3 cellular contexts compared by ENCODE assay signal in the genomic region with DNA sequence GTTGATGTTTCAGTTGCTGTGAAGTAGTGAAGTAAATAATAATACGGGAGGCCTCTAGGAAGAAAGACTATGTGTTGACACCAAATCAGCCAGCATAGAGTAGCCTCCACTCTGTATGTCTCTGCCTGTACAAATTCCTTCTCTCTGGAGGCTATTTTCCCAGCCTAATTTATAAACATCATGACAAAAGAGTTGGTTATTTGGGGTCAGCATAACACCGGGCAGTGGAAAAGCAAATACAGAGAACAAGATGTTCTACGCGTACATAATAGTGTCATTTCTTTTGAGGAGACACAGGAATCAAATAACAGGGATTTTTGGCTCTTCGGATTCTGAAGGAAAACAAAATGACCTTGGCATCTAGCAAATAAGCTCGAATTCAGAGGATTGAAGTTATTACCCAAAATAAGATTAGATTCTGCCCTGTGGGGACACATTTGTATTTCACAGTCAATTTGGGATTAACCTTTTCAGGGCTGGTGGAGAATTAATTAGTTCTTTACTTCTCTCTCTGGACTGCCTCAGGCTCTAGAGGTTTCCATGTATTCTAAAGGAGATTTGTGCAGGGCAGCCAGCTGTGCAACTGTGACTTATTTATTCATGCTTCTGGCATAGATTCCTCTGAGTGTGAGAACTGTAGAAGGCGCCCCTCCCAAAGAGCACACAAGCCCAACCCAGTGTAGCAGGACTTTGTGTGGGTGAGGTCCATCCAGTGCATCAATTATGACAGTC.
TF ChIP-seq lines count a peak whose summit lies in the region.

No MANE protein-coding gene starts in this region.

TF ChIP-seq in liver, 16 proteins besides CTCF, POLR2A, EP300 and RAD21:
- TF ChIP-seq FOXA2 (IDR thresholded peaks at IDR 0.05): no peak
- TF ChIP-seq, protein P1, sequence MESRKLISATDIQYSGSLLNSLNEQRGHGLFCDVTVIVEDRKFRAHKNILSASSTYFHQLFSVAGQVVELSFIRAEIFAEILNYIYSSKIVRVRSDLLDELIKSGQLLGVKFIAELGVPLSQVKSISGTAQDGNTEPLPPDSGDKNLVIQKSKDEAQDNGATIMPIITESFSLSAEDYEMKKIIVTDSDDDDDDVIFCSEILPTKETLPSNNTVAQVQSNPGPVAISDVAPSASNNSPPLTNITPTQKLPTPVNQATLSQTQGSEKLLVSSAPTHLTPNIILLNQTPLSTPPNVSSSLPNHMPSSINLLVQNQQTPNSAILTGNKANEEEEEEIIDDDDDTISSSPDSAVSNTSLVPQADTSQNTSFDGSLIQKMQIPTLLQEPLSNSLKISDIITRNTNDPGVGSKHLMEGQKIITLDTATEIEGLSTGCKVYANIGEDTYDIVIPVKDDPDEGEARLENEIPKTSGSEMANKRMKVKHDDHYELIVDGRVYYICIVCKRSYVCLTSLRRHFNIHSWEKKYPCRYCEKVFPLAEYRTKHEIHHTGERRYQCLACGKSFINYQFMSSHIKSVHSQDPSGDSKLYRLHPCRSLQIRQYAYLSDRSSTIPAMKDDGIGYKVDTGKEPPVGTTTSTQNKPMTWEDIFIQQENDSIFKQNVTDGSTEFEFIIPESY (IDR thresholded peaks at IDR 0.05): no peak
- TF ChIP-seq, protein P2, sequence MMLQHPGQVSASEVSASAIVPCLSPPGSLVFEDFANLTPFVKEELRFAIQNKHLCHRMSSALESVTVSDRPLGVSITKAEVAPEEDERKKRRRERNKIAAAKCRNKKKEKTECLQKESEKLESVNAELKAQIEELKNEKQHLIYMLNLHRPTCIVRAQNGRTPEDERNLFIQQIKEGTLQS (IDR thresholded peaks at IDR 0.05): no peak
- TF ChIP-seq SP1 (IDR thresholded peaks at IDR 0.05): peak; percentile 79
- no peak for TF ChIP-seq YY1 (IDR thresholded peaks at IDR 0.05)
- peak; percentile 50 for TF ChIP-seq NR2F2 (IDR thresholded peaks at IDR 0.05)
- TF ChIP-seq HNF4A (conservative IDR thresholded peaks at IDR 0.05): peak in 1 of 2 donors; percentile 10
- TF ChIP-seq TAF1 (conservative IDR thresholded peaks at IDR 0.05): no peak
- no peak for TF ChIP-seq GABPA (IDR thresholded peaks at IDR 0.05 in 1 of 2, conservative IDR thresholded peaks at IDR 0.05 in 1 of 2)
- no peak for TF ChIP-seq FOXA1 (IDR thresholded peaks at IDR 0.05)
- TF ChIP-seq, protein P3, sequence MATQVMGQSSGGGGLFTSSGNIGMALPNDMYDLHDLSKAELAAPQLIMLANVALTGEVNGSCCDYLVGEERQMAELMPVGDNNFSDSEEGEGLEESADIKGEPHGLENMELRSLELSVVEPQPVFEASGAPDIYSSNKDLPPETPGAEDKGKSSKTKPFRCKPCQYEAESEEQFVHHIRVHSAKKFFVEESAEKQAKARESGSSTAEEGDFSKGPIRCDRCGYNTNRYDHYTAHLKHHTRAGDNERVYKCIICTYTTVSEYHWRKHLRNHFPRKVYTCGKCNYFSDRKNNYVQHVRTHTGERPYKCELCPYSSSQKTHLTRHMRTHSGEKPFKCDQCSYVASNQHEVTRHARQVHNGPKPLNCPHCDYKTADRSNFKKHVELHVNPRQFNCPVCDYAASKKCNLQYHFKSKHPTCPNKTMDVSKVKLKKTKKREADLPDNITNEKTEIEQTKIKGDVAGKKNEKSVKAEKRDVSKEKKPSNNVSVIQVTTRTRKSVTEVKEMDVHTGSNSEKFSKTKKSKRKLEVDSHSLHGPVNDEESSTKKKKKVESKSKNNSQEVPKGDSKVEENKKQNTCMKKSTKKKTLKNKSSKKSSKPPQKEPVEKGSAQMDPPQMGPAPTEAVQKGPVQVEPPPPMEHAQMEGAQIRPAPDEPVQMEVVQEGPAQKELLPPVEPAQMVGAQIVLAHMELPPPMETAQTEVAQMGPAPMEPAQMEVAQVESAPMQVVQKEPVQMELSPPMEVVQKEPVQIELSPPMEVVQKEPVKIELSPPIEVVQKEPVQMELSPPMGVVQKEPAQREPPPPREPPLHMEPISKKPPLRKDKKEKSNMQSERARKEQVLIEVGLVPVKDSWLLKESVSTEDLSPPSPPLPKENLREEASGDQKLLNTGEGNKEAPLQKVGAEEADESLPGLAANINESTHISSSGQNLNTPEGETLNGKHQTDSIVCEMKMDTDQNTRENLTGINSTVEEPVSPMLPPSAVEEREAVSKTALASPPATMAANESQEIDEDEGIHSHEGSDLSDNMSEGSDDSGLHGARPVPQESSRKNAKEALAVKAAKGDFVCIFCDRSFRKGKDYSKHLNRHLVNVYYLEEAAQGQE (IDR thresholded peaks at IDR 0.05): no peak
- peak; percentile 64 to 69 for TF ChIP-seq RXRA (IDR thresholded peaks at IDR 0.05)
- TF ChIP-seq JUND (IDR thresholded peaks at IDR 0.05): no peak
- no peak for TF ChIP-seq EGR1 (IDR thresholded peaks at IDR 0.05; ENCODE audit: low read depth in 2 of 2)
- TF ChIP-seq, protein P4, sequence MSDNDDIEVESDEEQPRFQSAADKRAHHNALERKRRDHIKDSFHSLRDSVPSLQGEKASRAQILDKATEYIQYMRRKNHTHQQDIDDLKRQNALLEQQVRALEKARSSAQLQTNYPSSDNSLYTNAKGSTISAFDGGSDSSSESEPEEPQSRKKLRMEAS (IDR thresholded peaks at IDR 0.05): no peak
- no peak for TF ChIP-seq HNF4G (IDR thresholded peaks at IDR 0.05)

TF ChIP-seq in HepG2, 621 proteins besides CTCF, POLR2A, EP300 and RAD21 (continues in another document):
- TF ChIP-seq MED8 (CRISPR knock-in tag; IDR thresholded peaks at IDR 0.05; ENCODE audit: insufficient replicate concordance): no peak
- no peak for TF ChIP-seq NFKBIZ (CRISPR knock-in tag; IDR thresholded peaks at IDR 0.05)
- TF ChIP-seq ZNF75D (CRISPR knock-in tag; IDR thresholded peaks at IDR 0.05; ENCODE audit: borderline replicate concordance): no peak
- no peak for TF ChIP-seq ZNF343 (CRISPR knock-in tag; IDR thresholded peaks at IDR 0.05)
- no peak for TF ChIP-seq KLF11 (CRISPR knock-in tag; IDR thresholded peaks at IDR 0.05)
- TF ChIP-seq, protein P5, sequence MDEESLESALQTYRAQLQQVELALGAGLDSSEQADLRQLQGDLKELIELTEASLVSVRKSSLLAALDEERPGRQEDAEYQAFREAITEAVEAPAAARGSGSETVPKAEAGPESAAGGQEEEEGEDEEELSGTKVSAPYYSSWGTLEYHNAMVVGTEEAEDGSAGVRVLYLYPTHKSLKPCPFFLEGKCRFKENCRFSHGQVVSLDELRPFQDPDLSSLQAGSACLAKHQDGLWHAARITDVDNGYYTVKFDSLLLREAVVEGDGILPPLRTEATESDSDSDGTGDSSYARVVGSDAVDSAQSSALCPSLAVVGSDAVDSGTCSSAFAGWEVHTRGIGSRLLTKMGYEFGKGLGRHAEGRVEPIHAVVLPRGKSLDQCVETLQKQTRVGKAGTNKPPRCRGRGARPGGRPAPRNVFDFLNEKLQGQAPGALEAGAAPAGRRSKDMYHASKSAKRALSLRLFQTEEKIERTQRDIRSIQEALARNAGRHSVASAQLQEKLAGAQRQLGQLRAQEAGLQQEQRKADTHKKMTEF (CRISPR knock-in tag; IDR thresholded peaks at IDR 0.05): no peak
- TF ChIP-seq, protein P6, sequence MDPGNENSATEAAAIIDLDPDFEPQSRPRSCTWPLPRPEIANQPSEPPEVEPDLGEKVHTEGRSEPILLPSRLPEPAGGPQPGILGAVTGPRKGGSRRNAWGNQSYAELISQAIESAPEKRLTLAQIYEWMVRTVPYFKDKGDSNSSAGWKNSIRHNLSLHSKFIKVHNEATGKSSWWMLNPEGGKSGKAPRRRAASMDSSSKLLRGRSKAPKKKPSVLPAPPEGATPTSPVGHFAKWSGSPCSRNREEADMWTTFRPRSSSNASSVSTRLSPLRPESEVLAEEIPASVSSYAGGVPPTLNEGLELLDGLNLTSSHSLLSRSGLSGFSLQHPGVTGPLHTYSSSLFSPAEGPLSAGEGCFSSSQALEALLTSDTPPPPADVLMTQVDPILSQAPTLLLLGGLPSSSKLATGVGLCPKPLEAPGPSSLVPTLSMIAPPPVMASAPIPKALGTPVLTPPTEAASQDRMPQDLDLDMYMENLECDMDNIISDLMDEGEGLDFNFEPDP (CRISPR knock-in tag; conservative IDR thresholded peaks at IDR 0.05): no peak
- no peak for TF ChIP-seq LCORL (IDR thresholded peaks at IDR 0.05)
- TF ChIP-seq LCORL (CRISPR knock-in tag; IDR thresholded peaks at IDR 0.05): no peak
- no peak for TF ChIP-seq ZNF724P (CRISPR knock-in tag; IDR thresholded peaks at IDR 0.05; ENCODE audit: borderline replicate concordance)
- no peak for TF ChIP-seq PLRG1 (conservative IDR thresholded peaks at IDR 0.05)
- TF ChIP-seq, protein P7, sequence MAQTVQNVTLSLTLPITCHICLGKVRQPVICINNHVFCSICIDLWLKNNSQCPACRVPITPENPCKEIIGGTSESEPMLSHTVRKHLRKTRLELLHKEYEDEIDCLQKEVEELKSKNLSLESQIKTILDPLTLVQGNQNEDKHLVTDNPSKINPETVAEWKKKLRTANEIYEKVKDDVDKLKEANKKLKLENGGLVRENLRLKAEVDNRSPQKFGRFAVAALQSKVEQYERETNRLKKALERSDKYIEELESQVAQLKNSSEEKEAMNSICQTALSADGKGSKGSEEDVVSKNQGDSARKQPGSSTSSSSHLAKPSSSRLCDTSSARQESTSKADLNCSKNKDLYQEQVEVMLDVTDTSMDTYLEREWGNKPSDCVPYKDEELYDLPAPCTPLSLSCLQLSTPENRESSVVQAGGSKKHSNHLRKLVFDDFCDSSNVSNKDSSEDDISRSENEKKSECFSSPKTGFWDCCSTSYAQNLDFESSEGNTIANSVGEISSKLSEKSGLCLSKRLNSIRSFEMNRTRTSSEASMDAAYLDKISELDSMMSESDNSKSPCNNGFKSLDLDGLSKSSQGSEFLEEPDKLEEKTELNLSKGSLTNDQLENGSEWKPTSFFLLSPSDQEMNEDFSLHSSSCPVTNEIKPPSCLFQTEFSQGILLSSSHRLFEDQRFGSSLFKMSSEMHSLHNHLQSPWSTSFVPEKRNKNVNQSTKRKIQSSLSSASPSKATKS (CRISPR knock-in tag; IDR thresholded peaks at IDR 0.05): no peak

TF ChIP-seq in GM23338, 12 proteins besides CTCF, POLR2A, EP300 and RAD21 (continues in another document):
- TF ChIP-seq, protein P8, sequence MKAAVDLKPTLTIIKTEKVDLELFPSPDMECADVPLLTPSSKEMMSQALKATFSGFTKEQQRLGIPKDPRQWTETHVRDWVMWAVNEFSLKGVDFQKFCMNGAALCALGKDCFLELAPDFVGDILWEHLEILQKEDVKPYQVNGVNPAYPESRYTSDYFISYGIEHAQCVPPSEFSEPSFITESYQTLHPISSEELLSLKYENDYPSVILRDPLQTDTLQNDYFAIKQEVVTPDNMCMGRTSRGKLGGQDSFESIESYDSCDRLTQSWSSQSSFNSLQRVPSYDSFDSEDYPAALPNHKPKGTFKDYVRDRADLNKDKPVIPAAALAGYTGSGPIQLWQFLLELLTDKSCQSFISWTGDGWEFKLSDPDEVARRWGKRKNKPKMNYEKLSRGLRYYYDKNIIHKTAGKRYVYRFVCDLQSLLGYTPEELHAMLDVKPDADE (IDR thresholded peaks at IDR 0.05): no peak
- TF ChIP-seq POLR2AphosphoS5 (IDR thresholded peaks at IDR 0.05; ENCODE audit: low read depth) (no peak), EZH2phosphoT487 (IDR thresholded peaks at IDR 0.05; ENCODE audit: unreplicated experiment) (no peak), ZNF114 (CRISPR knock-in tag; IDR thresholded peaks at IDR 0.05) (no peak), NANOG (IDR thresholded peaks at IDR 0.05; ENCODE audit: borderline replicate concordance) (no peak), ZNF331 (CRISPR knock-in tag; IDR thresholded peaks at IDR 0.05; ENCODE audit: low read depth) (no peak), STAT1 (IDR thresholded peaks at IDR 0.05; ENCODE audit: unreplicated experiment) (no peak), EZH2 (IDR thresholded peaks at IDR 0.05; ENCODE audit: low read depth, unreplicated experiment) (no peak), CREB1 (CRISPR knock-in tag; IDR thresholded peaks at IDR 0.05; ENCODE audit: low read depth) (no peak), JUNB (IDR thresholded peaks at IDR 0.05; ENCODE audit: unreplicated experiment) (no peak)
- TF ChIP-seq, protein P9, sequence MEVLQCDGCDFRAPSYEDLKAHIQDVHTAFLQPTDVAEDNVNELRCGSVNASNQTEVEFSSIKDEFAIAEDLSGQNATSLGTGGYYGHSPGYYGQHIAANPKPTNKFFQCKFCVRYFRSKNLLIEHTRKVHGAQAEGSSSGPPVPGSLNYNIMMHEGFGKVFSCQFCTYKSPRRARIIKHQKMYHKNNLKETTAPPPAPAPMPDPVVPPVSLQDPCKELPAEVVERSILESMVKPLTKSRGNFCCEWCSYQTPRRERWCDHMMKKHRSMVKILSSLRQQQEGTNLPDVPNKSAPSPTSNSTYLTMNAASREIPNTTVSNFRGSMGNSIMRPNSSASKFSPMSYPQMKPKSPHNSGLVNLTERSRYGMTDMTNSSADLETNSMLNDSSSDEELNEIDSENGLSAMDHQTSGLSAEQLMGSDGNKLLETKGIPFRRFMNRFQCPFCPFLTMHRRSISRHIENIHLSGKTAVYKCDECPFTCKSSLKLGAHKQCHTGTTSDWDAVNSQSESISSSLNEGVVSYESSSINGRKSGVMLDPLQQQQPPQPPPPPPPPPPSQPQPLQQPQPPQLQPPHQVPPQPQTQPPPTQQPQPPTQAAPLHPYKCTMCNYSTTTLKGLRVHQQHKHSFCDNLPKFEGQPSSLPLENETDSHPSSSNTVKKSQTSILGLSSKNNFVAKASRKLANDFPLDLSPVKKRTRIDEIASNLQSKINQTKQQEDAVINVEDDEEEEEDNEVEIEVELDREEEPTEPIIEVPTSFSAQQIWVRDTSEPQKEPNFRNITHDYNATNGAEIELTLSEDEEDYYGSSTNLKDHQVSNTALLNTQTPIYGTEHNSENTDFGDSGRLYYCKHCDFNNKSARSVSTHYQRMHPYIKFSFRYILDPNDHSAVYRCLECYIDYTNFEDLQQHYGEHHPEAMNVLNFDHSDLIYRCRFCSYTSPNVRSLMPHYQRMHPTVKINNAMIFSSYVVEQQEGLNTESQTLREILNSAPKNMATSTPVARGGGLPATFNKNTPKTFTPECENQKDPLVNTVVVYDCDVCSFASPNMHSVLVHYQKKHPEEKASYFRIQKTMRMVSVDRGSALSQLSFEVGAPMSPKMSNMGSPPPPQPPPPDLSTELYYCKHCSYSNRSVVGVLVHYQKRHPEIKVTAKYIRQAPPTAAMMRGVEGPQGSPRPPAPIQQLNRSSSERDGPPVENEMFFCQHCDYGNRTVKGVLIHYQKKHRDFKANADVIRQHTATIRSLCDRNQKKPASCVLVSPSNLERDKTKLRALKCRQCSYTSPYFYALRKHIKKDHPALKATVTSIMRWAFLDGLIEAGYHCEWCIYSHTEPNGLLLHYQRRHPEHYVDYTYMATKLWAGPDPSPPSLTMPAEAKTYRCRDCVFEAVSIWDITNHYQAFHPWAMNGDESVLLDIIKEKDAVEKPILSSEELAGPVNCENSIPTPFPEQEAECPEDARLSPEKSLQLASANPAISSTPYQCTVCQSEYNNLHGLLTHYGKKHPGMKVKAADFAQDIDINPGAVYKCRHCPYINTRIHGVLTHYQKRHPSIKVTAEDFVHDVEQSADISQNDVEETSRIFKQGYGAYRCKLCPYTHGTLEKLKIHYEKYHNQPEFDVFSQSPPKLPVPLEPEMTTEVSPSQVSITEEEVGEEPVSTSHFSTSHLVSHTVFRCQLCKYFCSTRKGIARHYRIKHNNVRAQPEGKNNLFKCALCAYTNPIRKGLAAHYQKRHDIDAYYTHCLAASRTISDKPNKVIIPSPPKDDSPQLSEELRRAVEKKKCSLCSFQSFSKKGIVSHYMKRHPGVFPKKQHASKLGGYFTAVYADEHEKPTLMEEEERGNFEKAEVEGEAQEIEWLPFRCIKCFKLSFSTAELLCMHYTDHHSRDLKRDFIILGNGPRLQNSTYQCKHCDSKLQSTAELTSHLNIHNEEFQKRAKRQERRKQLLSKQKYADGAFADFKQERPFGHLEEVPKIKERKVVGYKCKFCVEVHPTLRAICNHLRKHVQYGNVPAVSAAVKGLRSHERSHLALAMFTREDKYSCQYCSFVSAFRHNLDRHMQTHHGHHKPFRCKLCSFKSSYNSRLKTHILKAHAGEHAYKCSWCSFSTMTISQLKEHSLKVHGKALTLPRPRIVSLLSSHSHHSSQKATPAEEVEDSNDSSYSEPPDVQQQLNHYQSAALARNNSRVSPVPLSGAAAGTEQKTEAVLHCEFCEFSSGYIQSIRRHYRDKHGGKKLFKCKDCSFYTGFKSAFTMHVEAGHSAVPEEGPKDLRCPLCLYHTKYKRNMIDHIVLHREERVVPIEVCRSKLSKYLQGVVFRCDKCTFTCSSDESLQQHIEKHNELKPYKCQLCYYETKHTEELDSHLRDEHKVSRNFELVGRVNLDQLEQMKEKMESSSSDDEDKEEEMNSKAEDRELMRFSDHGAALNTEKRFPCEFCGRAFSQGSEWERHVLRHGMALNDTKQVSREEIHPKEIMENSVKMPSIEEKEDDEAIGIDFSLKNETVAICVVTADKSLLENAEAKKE (CRISPR knock-in tag; IDR thresholded peaks at IDR 0.05): no peak
